In the genomic region with DNA sequence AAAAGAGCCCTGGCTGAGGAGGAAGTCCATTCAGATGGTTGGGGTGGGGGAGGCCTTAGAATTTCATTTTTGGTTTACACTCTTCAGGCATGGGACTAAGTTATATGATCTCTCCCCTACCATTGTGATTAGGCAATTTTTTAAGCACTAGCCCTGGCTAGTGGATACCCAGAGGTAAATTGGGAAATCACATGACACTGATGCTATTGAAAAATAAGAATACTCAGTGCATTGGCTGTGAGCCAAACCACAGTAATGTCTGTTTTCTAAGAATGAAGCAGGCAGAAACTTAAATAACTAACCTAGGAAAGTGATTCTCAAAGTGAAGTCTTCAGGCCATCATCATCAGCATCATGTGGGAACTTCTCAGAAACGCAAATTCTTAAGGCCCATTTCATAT, we compare ENCODE assay signal across 1 cellular context.
TF ChIP-seq lines count a peak whose summit lies in the region.

No MANE protein-coding gene starts in this region.

TF ChIP-seq in GM12878, 131 proteins besides CTCF, POLR2A, EP300 and RAD21 (continued from another document):
- TF ChIP-seq SRF (IDR thresholded peaks at IDR 0.05; ENCODE audit: low read depth in 2 of 2, low read length in 2 of 2) (no peak), STAT1 (conservative IDR thresholded peaks at IDR 0.05) (no peak), IKZF2 (IDR thresholded peaks at IDR 0.05) (peak; percentile 40 to 47; a peak in 2 of 4 replicates), ATF7 (IDR thresholded peaks at IDR 0.05; ENCODE audit: low read depth) (peak; percentile 52), CBX5 (IDR thresholded peaks at IDR 0.05; ENCODE audit: low read depth) (peak; percentile 33; the same call in 1 of the 2 replicates), IKZF1 (conservative IDR thresholded peaks at IDR 0.05) (peak; percentile 30; the same call in 1 of the 2 replicates), WRNIP1 (IDR thresholded peaks at IDR 0.05; ENCODE audit: borderline replicate concordance, low read depth, low read length) (no peak), BMI1 (IDR thresholded peaks at IDR 0.05; ENCODE audit: borderline replicate concordance) (peak; percentile 8; the same call in 1 of the 2 replicates), BHLHE40 (IDR thresholded peaks at IDR 0.05; ENCODE audit: borderline replicate concordance in 1 of 2, low read depth in 2 of 2, low read length in 1 of 2) (peak; percentile 46 to 55; a peak in 3 of 4 replicates), CBFB (IDR thresholded peaks at IDR 0.05; ENCODE audit: low read depth) (peak; percentile 42; the same call in 1 of the 2 replicates), EED (IDR thresholded peaks at IDR 0.05; ENCODE audit: low read depth) (0 out of 2 replicates have a peak, but pooled peaks have one; percentile 47), MXI1 (IDR thresholded peaks at IDR 0.05; ENCODE audit: low read depth, low read length) (no peak), SPI1 (IDR thresholded peaks at IDR 0.05; ENCODE audit: borderline replicate concordance, insufficient read depth, low read depth, low read length) (no peak), CEBPB (IDR thresholded peaks at IDR 0.05; ENCODE audit: borderline replicate concordance in 1 of 2, low read depth in 2 of 2, low read length in 2 of 2) (peak in 1 of 2 experiments; percentile 6; a peak in 1 of 4 replicates), RUNX3 (IDR thresholded peaks at IDR 0.05; ENCODE audit: low read length) (peak; percentile 82), GATAD2B (conservative IDR thresholded peaks at IDR 0.05; ENCODE audit: low read depth) (peak; percentile 60; the same call in 1 of the 2 replicates), CREB1 (IDR thresholded peaks at IDR 0.05; ENCODE audit: low read depth) (no peak), SUPT20H (IDR thresholded peaks at IDR 0.05; ENCODE audit: borderline replicate concordance, control insufficient read depth, low read depth, low read length) (no peak), PML (IDR thresholded peaks at IDR 0.05; ENCODE audit: low read length) (no peak), RAD51 (IDR thresholded peaks at IDR 0.05) (peak; percentile 85), SMAD1 (IDR thresholded peaks at IDR 0.05; ENCODE audit: low read depth, partially characterized antibody) (peak; percentile 97), ZNF24 (IDR thresholded peaks at IDR 0.05) (no peak), FOXK2 (IDR thresholded peaks at IDR 0.05) (no peak), PAX5 (IDR thresholded peaks at IDR 0.05; ENCODE audit: borderline replicate concordance, low read depth, low read length) (no peak)
- TF ChIP-seq, protein P1, sequence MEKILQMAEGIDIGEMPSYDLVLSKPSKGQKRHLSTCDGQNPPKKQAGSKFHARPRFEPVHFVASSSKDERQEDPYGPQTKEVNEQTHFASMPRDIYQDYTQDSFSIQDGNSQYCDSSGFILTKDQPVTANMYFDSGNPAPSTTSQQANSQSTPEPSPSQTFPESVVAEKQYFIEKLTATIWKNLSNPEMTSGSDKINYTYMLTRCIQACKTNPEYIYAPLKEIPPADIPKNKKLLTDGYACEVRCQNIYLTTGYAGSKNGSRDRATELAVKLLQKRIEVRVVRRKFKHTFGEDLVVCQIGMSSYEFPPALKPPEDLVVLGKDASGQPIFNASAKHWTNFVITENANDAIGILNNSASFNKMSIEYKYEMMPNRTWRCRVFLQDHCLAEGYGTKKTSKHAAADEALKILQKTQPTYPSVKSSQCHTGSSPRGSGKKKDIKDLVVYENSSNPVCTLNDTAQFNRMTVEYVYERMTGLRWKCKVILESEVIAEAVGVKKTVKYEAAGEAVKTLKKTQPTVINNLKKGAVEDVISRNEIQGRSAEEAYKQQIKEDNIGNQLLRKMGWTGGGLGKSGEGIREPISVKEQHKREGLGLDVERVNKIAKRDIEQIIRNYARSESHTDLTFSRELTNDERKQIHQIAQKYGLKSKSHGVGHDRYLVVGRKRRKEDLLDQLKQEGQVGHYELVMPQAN (conservative IDR thresholded peaks at IDR 0.05) = no peak
- TF ChIP-seq, protein P2, sequence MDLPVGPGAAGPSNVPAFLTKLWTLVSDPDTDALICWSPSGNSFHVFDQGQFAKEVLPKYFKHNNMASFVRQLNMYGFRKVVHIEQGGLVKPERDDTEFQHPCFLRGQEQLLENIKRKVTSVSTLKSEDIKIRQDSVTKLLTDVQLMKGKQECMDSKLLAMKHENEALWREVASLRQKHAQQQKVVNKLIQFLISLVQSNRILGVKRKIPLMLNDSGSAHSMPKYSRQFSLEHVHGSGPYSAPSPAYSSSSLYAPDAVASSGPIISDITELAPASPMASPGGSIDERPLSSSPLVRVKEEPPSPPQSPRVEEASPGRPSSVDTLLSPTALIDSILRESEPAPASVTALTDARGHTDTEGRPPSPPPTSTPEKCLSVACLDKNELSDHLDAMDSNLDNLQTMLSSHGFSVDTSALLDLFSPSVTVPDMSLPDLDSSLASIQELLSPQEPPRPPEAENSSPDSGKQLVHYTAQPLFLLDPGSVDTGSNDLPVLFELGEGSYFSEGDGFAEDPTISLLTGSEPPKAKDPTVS (IDR thresholded peaks at IDR 0.05; ENCODE audit: low read depth, low read length) = no peak
- TF ChIP-seq, protein P3, sequence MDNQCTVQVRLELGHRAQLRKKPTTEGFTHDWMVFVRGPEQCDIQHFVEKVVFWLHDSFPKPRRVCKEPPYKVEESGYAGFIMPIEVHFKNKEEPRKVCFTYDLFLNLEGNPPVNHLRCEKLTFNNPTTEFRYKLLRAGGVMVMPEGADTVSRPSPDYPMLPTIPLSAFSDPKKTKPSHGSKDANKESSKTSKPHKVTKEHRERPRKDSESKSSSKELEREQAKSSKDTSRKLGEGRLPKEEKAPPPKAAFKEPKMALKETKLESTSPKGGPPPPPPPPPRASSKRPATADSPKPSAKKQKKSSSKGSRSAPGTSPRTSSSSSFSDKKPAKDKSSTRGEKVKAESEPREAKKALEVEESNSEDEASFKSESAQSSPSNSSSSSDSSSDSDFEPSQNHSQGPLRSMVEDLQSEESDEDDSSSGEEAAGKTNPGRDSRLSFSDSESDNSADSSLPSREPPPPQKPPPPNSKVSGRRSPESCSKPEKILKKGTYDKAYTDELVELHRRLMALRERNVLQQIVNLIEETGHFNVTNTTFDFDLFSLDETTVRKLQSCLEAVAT (IDR thresholded peaks at IDR 0.05) = peak; percentile 67; the same call in 1 of the 2 replicates
- TF ChIP-seq, protein P4, sequence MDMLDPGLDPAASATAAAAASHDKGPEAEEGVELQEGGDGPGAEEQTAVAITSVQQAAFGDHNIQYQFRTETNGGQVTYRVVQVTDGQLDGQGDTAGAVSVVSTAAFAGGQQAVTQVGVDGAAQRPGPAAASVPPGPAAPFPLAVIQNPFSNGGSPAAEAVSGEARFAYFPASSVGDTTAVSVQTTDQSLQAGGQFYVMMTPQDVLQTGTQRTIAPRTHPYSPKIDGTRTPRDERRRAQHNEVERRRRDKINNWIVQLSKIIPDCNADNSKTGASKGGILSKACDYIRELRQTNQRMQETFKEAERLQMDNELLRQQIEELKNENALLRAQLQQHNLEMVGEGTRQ (IDR thresholded peaks at IDR 0.05; ENCODE audit: borderline replicate concordance, low read depth, low read length) = no peak; the same call in 1 of the 2 replicates
TF ChIP-seq in GM12878: peak in this region for 17.
